In genomic region chr16:6888536-6888935, GRCh38 we compare ENCODE assay signal across 20 cellular contexts.
DNase-seq lines count a peak whose midpoint lies in the region; ATAC-seq, FAIRE-seq and TF ChIP-seq lines count a peak whose summit lies in the region.
"Had no signal": no experiment of that assay in that cellular context is flagged by ENCODE, and none has a peak within 500 bp of the region (broad histone marks: within the 10 kb centered on the region; RNA-seq: fewer than 3 reads in every experiment).

No MANE protein-coding gene starts in this region.

- H3K27ac Mint-ChIP-seq in nephron: peak overlapping the region; percentile 57 to 82 (median 67)
- H3K27ac Mint-ChIP-seq: CD4-positive, alpha-beta memory T cell; IgD-negative memory B cell had no signal

- DNase-seq in NCI-H82 (lab: John Stamatoyannopoulos, UW): peak; percentile 41
- DNase-seq in NCI-H82 treated with DMSO at 0.1 percent for 48 hours (lab: John Stamatoyannopoulos, UW; ENCODE audit: unreplicated experiment): no peak
- no peak for DNase-seq in RCC 7860 (ENCODE audit: low spot score)
- no peak for DNase-seq in tibial nerve (ENCODE audit: low spot score in 2 of 2)
- DNase-seq in BE2C: no peak
- no peak for DNase-seq in ascending aorta (ENCODE audit: low spot score in 2 of 2)
- DNase-seq: AML-193; CD4-positive, alpha-beta memory T cell; DND-41; GDM1 had no signal

- no peak for TF ChIP-seq CTCF in nephron (IDR thresholded peaks at IDR 0.05; ENCODE audit: unreplicated experiment in 3 of 3)
- no peak for TF ChIP-seq CTCF in tibial nerve (IDR thresholded peaks at IDR 0.05)
- TF ChIP-seq CTCF in BE2C (IDR thresholded peaks at IDR 0.05; ENCODE audit: low read depth, low read length): no peak
- no peak for TF ChIP-seq CTCF in ascending aorta (IDR thresholded peaks at IDR 0.05)

- H3K27me3 ChIP-seq in tibial nerve (no peaks in the 10 kb centered on the region), BE2C (no peaks in the 10 kb centered on the region), ascending aorta (no peaks in the 10 kb centered on the region)

- H3K9me3 Mint-ChIP-seq in nephron: no peaks in the 10 kb centered on the region

- H3K4me1 ChIP-seq in tibial nerve (no peaks in the 10 kb centered on the region), BE2C (no peaks in the 10 kb centered on the region), ascending aorta (no peaks in the 10 kb centered on the region)
- H3K4me1 ChIP-seq: HAP-1 had no signal

- no peaks in the 10 kb centered on the region for H3K27me3 Mint-ChIP-seq in nephron (ENCODE audit: low read depth)
- H3K27me3 Mint-ChIP-seq: CD4-positive, alpha-beta memory T cell; IgD-negative memory B cell had no signal

- H3K36me3 Mint-ChIP-seq in nephron (ENCODE audit: low read depth): no peaks in the 10 kb centered on the region
- H3K36me3 Mint-ChIP-seq: CD4-positive, alpha-beta memory T cell; IgD-negative memory B cell had no signal

- intact Hi-C loops in ascending aorta (cut with DNase I): no loop called here

- H3K4me3 ChIP-seq in tibial nerve (peak overlapping the region in 2 of 4 donors; percentile 9 to 22), BE2C (ENCODE audit: low read depth, low read length) (no peak overlapping the region), ascending aorta (no peak overlapping the region)
- H3K4me3 ChIP-seq: HAP-1 had no signal

- H3K36me3 ChIP-seq in tibial nerve (no peaks in the 10 kb centered on the region), BE2C (no peaks in the 10 kb centered on the region), ascending aorta (no peaks in the 10 kb centered on the region)
- H3K36me3 ChIP-seq: HAP-1 had no signal

- peak; percentile 26 for FAIRE-seq in RCC 7860 (lab: Jason Lieb, UNC)
- FAIRE-seq: D721Med, GM12892, GM19239, H1 had no signal

- no peak overlapping the region for H3K4me3 Mint-ChIP-seq in nephron
- H3K4me3 Mint-ChIP-seq: CD4-positive, alpha-beta memory T cell; IgD-negative memory B cell had no signal

- ATAC-seq in esophagus mucosa: no peak

- 35 to 45% methylated on average over 2 of the region's 2 CpGs for WGBS in tibial nerve, 2 donors

- TF ChIP-seq EP300 in tibial nerve (IDR thresholded peaks at IDR 0.05): no peak

- H3K9me3 ChIP-seq in tibial nerve: no peaks in the 10 kb centered on the region
- no peaks in the 10 kb centered on the region for H3K9me3 ChIP-seq in BE2C
- no peaks in the 10 kb centered on the region for H3K9me3 ChIP-seq in ascending aorta
- H3K9me3 ChIP-seq: HAP-1 had no signal

- H3K4me1 Mint-ChIP-seq in nephron: peaks cover 31% of the 10 kb centered on the region
- H3K4me1 Mint-ChIP-seq: CD4-positive, alpha-beta memory T cell; IgD-negative memory B cell had no signal

- TF ChIP-seq POLR2A in tibial nerve (IDR thresholded peaks at IDR 0.05): no peak

- peak overlapping the region in 2 of 4 donors; percentile 56 to 78 for H3K27ac ChIP-seq in tibial nerve
- H3K27ac ChIP-seq in ascending aorta: no peak overlapping the region
- H3K27ac ChIP-seq: 22Rv1, C4-2B had no signal
